ENCODE assay signal across 17 cellular contexts in the genomic region with DNA sequence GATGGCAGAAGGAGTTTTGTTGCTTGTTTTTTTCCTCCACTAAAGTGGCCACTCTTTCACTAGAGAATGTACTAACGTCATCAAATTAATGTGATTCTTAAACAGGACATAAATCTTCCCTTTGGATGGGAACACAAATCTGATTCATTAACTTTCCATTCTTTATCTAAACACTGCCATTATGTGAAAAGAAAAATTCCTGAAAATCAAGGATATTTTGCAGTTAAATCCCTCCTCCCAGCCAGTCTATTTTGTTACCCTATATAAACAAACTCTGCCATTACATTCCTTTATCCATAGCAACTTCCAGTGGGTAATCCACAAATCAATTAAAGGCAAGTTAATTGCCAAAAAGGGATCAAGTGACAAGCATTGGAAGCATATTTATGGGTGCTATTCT.
"Had no signal": no experiment of that assay in that cellular context is flagged by ENCODE, and none has a peak within 500 bp of the region (broad histone marks: within the 10 kb centered on the region; RNA-seq: fewer than 3 reads in every experiment).

No MANE protein-coding gene starts in this region.

- H3K4me3 ChIP-seq: heart left ventricle, lower lobe of right lung, smooth muscle cell, upper lobe of left lung had no signal

- DNase-seq: activated CD4-positive, alpha-beta memory T cell treated with anti-CD3 and anti-CD28 coated beads, Interleukin-2, amount 10 ng/mL, durations not matched to agents 7 days and 5 days; activated CD4-positive, alpha-beta T cell treated with anti-CD3 and anti-CD28 coated beads for 4 hours; activated effector memory CD4-positive, alpha-beta T cell treated with anti-CD3 and anti-CD28 coated beads, Interleukin-2, amount 50 U/mL, for 16 hours; activated T-cell treated with anti-CD3 and anti-CD28 coated beads, Interleukin-2, amount 50 U/mL, for 4 hours; amniotic stem cell; effector memory CD4-positive, alpha-beta T cell; heart left ventricle; immature natural killer cell; left cardiac atrium; lower lobe of right lung; naive B cell; right cardiac atrium; stimulated activated naive CD8-positive, alpha-beta T cell treated with anti-CD3 and anti-CD28 coated beads, Interleukin-15, Interleukin-2, amounts not matched to agents 100 U/mL and 50 U/mL, for 24 hours; T-helper 17 cell; upper lobe of left lung had no signal

- H3K9me3 ChIP-seq: heart left ventricle, lower lobe of right lung, upper lobe of left lung had no signal

- H3K4me2 ChIP-seq: smooth muscle cell had no signal

- H3K27ac ChIP-seq: lower lobe of right lung, upper lobe of left lung had no signal

- H3K4me1 ChIP-seq: upper lobe of left lung had no signal

- ATAC-seq: activated naive CD4-positive, alpha-beta T cell treated with anti-CD3 and anti-CD28 coated beads, Interleukin-2, amount 50 U/mL, for 72 hours; activated T-cell treated with anti-CD3 and anti-CD28 coated beads, Interleukin-2, amount 50 U/mL, for 4 hours; heart left ventricle; left cardiac atrium; lower lobe of right lung; right cardiac atrium; stimulated activated naive CD8-positive, alpha-beta T cell treated with anti-CD3 and anti-CD28 coated beads, Interleukin-15, Interleukin-2, amounts not matched to agents 100 U/mL and 50 U/mL, for 24 hours; T-helper 17 cell had no signal

- H3K36me3 ChIP-seq: heart left ventricle, lower lobe of right lung, upper lobe of left lung had no signal

- H3K27me3 ChIP-seq: heart left ventricle, upper lobe of left lung had no signal
